Comparison of ENCODE assay signal across 19 cellular contexts in genomic region chr19:10881403-10882107, GRCh38. TPM values are rescaled to one million over a fixed set of nuclear protein-coding genes. Genes with fewer than 3 reads are reported as not detected.
DNase-seq lines count a peak whose midpoint lies in the region; ATAC-seq and TF ChIP-seq lines count a peak whose summit lies in the region.
"Had no signal": no experiment of that assay in that cellular context is flagged by ENCODE, and none has a peak within 500 bp of the region (broad histone marks: within the 10 kb centered on the region; RNA-seq: fewer than 3 reads in every experiment).

No MANE protein-coding gene starts in this region.

- no peaks in the 10 kb centered on the region for H3K9me3 Mint-ChIP-seq in endodermal cell
- H3K9me3 Mint-ChIP-seq: activated naive CD4-positive, alpha-beta T cell treated with anti-CD3 and anti-CD28 coated beads for 36 hours had no signal

- no peak overlapping the region for H3K4me3 ChIP-seq in A673 (ENCODE audit: low read depth, low read length, poor library complexity, severe bottlenecking)
- H3K4me3 ChIP-seq in HUES48 (ENCODE audit: low read depth, low read length): peak overlapping the region; percentile 35
- no peak overlapping the region for H3K4me3 ChIP-seq in endodermal cell (ENCODE audit: low read length)
- no peak overlapping the region for H3K4me3 ChIP-seq in mesendoderm (ENCODE audit: low read length)
- no peak overlapping the region for H3K4me3 ChIP-seq in lower lobe of right lung
- H3K4me3 ChIP-seq: colonic mucosa, suprapubic skin had no signal

- no peak overlapping the region for H2BK120ac ChIP-seq in mesendoderm (ENCODE audit: low read depth, low read length)

- peaks cover 40% of the 10 kb centered on the region for H3K4me1 Mint-ChIP-seq in endodermal cell

- ATAC-seq in lower lobe of right lung: no peak
- ATAC-seq: HCT116 had no signal

- no peak overlapping the region for H3K23ac ChIP-seq in mesendoderm (ENCODE audit: low read length)

- no peak overlapping the region for H2BK15ac ChIP-seq in mesendoderm (replicated peaks; ENCODE audit: low read depth)

- no peaks in the 10 kb centered on the region for H3K36me3 ChIP-seq in A673 (ENCODE audit: insufficient read depth, low read length, poor library complexity, severe bottlenecking)
- no peaks in the 10 kb centered on the region for H3K36me3 ChIP-seq in HUES48 (ENCODE audit: control insufficient read depth, insufficient read depth, low read length)
- no peaks in the 10 kb centered on the region for H3K36me3 ChIP-seq in endodermal cell (ENCODE audit: control insufficient read depth, insufficient read depth, low read length)
- no peaks in the 10 kb centered on the region for H3K36me3 ChIP-seq in mesendoderm (ENCODE audit: control insufficient read depth, insufficient read depth, low read length)
- H3K36me3 ChIP-seq in lower lobe of right lung: no peaks in the 10 kb centered on the region
- H3K36me3 ChIP-seq: colonic mucosa, suprapubic skin had no signal

- H3K36me3 Mint-ChIP-seq in endodermal cell (ENCODE audit: low read depth): no peaks in the 10 kb centered on the region

- no peak overlapping the region for H3K4me2 ChIP-seq in mesendoderm (ENCODE audit: low read length)

- no peaks in the 10 kb centered on the region for H3K27me3 Mint-ChIP-seq in endodermal cell (ENCODE audit: insufficient read depth)

- intact Hi-C loops in A673 (cut with micrococcal nuclease; ENCODE audit: unreplicated experiment): no loop called here
- intact Hi-C loops in lower lobe of right lung (cut with DNase I): no loop called here

- POLR2A ChIA-PET in A673 (lab: Charles Lee; ENCODE audit: low non-redundant PET): interaction anchor here (0.6 kb wide), 1 partner anchor 88 kb away, joined by 4 read pairs; no protein-coding TSS in a partner anchor

- H4K5ac ChIP-seq in mesendoderm (ENCODE audit: low read length): no peak overlapping the region

- TF ChIP-seq CTCF in A673 (conservative IDR thresholded peaks at IDR 0.05; ENCODE audit: low read depth, low read length) (no peak), endodermal cell (conservative IDR thresholded peaks at IDR 0.05) (no peak), lower lobe of right lung (IDR thresholded peaks at IDR 0.05) (no peak)

- peaks cover 58% of the 10 kb centered on the region for H3K79me2 ChIP-seq in mesendoderm (ENCODE audit: control insufficient read depth, insufficient read depth, low read length)

- H3K4me1 ChIP-seq in A673 (ENCODE audit: insufficient read depth, low read length, poor library complexity, severe bottlenecking) (peaks cover 35% of the 10 kb centered on the region), HUES48 (ENCODE audit: control insufficient read depth, insufficient read depth, low read length) (peaks cover 42% of the 10 kb centered on the region), endodermal cell (ENCODE audit: control insufficient read depth, insufficient read depth, low read length) (peaks cover 19% of the 10 kb centered on the region), mesendoderm (ENCODE audit: control insufficient read depth, low read depth, low read length) (peaks cover 17% of the 10 kb centered on the region), lower lobe of right lung (peaks cover 14% of the 10 kb centered on the region)

- peaks cover 34% of the 10 kb centered on the region for H3K79me1 ChIP-seq in mesendoderm (ENCODE audit: low read length)

- no TSS peak for BruUV-seq in A673 (replicated peaks; lab: Mats Ljungman, UMichigan)

- H2BK5ac ChIP-seq in mesendoderm (ENCODE audit: low read length): no peak overlapping the region

- H3K27ac Mint-ChIP-seq in endodermal cell: peak overlapping the region; percentile 92
- H3K27ac Mint-ChIP-seq: activated naive CD4-positive, alpha-beta T cell treated with anti-CD3 and anti-CD28 coated beads for 36 hours had no signal

- CTCF ChIA-PET in A673 (lab: Charles Lee): no interaction called here

- H3K27ac ChIP-seq in A673 (ENCODE audit: low read depth, low read length, poor library complexity, severe bottlenecking): peak overlapping the region; percentile 21
- H3K27ac ChIP-seq in HUES48 (ENCODE audit: low read depth, low read length): peak overlapping the region; percentile 63
- peak overlapping the region; percentile 81 for H3K27ac ChIP-seq in endodermal cell (ENCODE audit: low read depth, low read length)
- peak overlapping the region; percentile 21 for H3K27ac ChIP-seq in mesendoderm (ENCODE audit: low read depth, low read length)
- no peak overlapping the region for H3K27ac ChIP-seq in lower lobe of right lung
- H3K27ac ChIP-seq: colonic mucosa, suprapubic skin had no signal

- peak overlapping the region; percentile 85 for H2AK5ac ChIP-seq in mesendoderm (ENCODE audit: low read length)

- no peak overlapping the region; the same call in none of the 2 replicates for H3K9ac ChIP-seq in HUES48 (ENCODE audit: low read depth, low read length)
- peak overlapping the region; percentile 18 for H3K9ac ChIP-seq in endodermal cell (ENCODE audit: extremely low read depth, low read length, poor library complexity, severe bottlenecking)
- peak overlapping the region; percentile 51 for H3K9ac ChIP-seq in mesendoderm (ENCODE audit: low read length)

- 43 to 62% methylated on average over 13 to 14 of the region's 14 CpGs for WGBS in endodermal cell (ENCODE audit: insufficient coverage in 1 of 2, insufficient read length in 1 of 2), 2 experiments
- no CpG with 5 or more reads among the region's 14 CpGs for WGBS in mesendoderm (ENCODE audit: extremely low coverage, insufficient coverage, low lambda C conversion rate)

- no peaks in the 10 kb centered on the region for H3K9me3 ChIP-seq in A673 (ENCODE audit: low read depth, low read length, poor library complexity, severe bottlenecking)
- no peaks in the 10 kb centered on the region for H3K9me3 ChIP-seq in HUES48 (ENCODE audit: control insufficient read depth, insufficient read depth, low read length)
- H3K9me3 ChIP-seq in endodermal cell (ENCODE audit: control insufficient read depth, low read length): no peaks in the 10 kb centered on the region
- no peaks in the 10 kb centered on the region for H3K9me3 ChIP-seq in lower lobe of right lung
- H3K9me3 ChIP-seq: colonic mucosa, suprapubic skin had no signal

- no peak overlapping the region for H4K8ac ChIP-seq in mesendoderm (ENCODE audit: low read depth, low read length)

- H3K4me3 Mint-ChIP-seq in endodermal cell: peak overlapping the region; percentile 37
- H3K4me3 Mint-ChIP-seq: activated naive CD4-positive, alpha-beta T cell treated with anti-CD3 and anti-CD28 coated beads for 36 hours had no signal

- H3K56ac ChIP-seq in mesendoderm (ENCODE audit: low read length): peak overlapping the region; percentile 70

- no peak overlapping the region for H3K18ac ChIP-seq in mesendoderm (ENCODE audit: low read length)

- H3K4ac ChIP-seq in mesendoderm (ENCODE audit: low read depth, low read length): no peak overlapping the region

- H3K27me3 ChIP-seq in A673 (replicated peaks; ENCODE audit: insufficient read depth, low read depth, low read length, poor library complexity) (no peaks in the 10 kb centered on the region), HUES48 (ENCODE audit: control insufficient read depth, insufficient read depth, low read length) (no peaks in the 10 kb centered on the region), endodermal cell (ENCODE audit: control insufficient read depth, insufficient read depth, low read length, poor library complexity, severe bottlenecking) (no peaks in the 10 kb centered on the region), mesendoderm (ENCODE audit: insufficient read depth, low read length, poor library complexity) (no peaks in the 10 kb centered on the region), lower lobe of right lung (ENCODE audit: low read depth) (no peaks in the 10 kb centered on the region)
- H3K27me3 ChIP-seq: colonic mucosa, suprapubic skin had no signal

- DNase-seq in A673 (ENCODE audit: low spot score): no peak
- DNase-seq in endodermal cell: peak; percentile 75
- peak; percentile 64 for DNase-seq in mesendoderm
- DNase-seq in activated T-cell treated with anti-CD3 and anti-CD28 coated beads, Interleukin-2, amount 50 U/mL, for 1 hour: no peak
- DNase-seq in hippocampal formation (lab: John Stamatoyannopoulos, UW): no peak
- DNase-seq in lower lobe of right lung: no peak
- no peak for DNase-seq in NCI-H748 (lab: John Stamatoyannopoulos, UW; ENCODE audit: unreplicated experiment)
- DNase-seq: activated CD4-positive, alpha-beta T cell treated with anti-CD3 and anti-CD28 coated beads for 4 hours; activated naive CD4-positive, alpha-beta T cell treated with anti-CD3 and anti-CD28 coated beads for 36 hours; colonic mucosa; EL; foreskin melanocyte; NCI-H187; NCI-H446; stimulated activated CD4-positive, alpha-beta T cell treated with anti-CD3 and anti-CD28 coated beads, Interleukin-4, amount 100 ng/mL, for 1 hour had no signal

RNA-seq across cellular contexts. Expression of gene CARM1, which starts 10.2 kb away (rescaled TPM):
- total RNA-seq in A673 (2021): 78.7 and 81.5 TPM in 2 replicates
- 10 to 100 TPM; 80.6 to 86.6 TPM for total RNA-seq in endodermal cell
- polyA plus RNA-seq in endodermal cell (2013, experiment 1 of 2): 115 TPM
- 105 TPM for polyA plus RNA-seq in endodermal cell (2013, experiment 2 of 2)
- polyA plus RNA-seq in mesendoderm (2013, experiment 1 of 2): 107 TPM
- polyA plus RNA-seq in mesendoderm (2013, experiment 2 of 2): 114 TPM
- 27.5 TPM for total RNA-seq in lower lobe of right lung

RNA-seq across cellular contexts. Expression of gene C19orf38, which starts 33.3 kb away (rescaled TPM):
- not detected in 2 replicates for total RNA-seq in A673 (2021)
- under 1 TPM in 1 of 2 donors, not detected in 1; 0.24 TPM for total RNA-seq in endodermal cell
- not detected for polyA plus RNA-seq in endodermal cell (2013, experiment 1 of 2)
- not detected for polyA plus RNA-seq in endodermal cell (2013, experiment 2 of 2)
- not detected for polyA plus RNA-seq in mesendoderm (2013, experiment 1 of 2)
- polyA plus RNA-seq in mesendoderm (2013, experiment 2 of 2): 0.03 TPM
- 11.7 TPM for total RNA-seq in lower lobe of right lung
- total RNA-seq: HT1080 had no signal

RNA-seq across cellular contexts. Expression of gene TMED1, which starts 45.5 kb away (rescaled TPM):
- total RNA-seq in A673 (2021) (23.1 and 27.3 TPM in 2 replicates), endodermal cell (10 to 100 TPM; 19.7 to 34.5 TPM), lower lobe of right lung (23.5 TPM)
- 33.2 TPM for polyA plus RNA-seq in endodermal cell (2013, experiment 1 of 2)
- 32.3 TPM for polyA plus RNA-seq in endodermal cell (2013, experiment 2 of 2)
- 20.4 TPM for polyA plus RNA-seq in mesendoderm (2013, experiment 1 of 2)
- 20.1 TPM for polyA plus RNA-seq in mesendoderm (2013, experiment 2 of 2)

RNA-seq across cellular contexts. Expression of gene YIPF2, which starts 46.9 kb away (rescaled TPM):
- total RNA-seq in A673 (2021) (24.5 and 24.6 TPM in 2 replicates), endodermal cell (10 to 100 TPM; 55.6 to 62.6 TPM), lower lobe of right lung (42.2 TPM)
- 32.0 TPM for polyA plus RNA-seq in endodermal cell (2013, experiment 1 of 2)
- polyA plus RNA-seq in endodermal cell (2013, experiment 2 of 2): 34.9 TPM
- 32.3 TPM for polyA plus RNA-seq in mesendoderm (2013, experiment 1 of 2)
- 31.3 TPM for polyA plus RNA-seq in mesendoderm (2013, experiment 2 of 2)

RNA-seq across cellular contexts. Expression of gene TIMM29, which starts 47.1 kb away (rescaled TPM):
- total RNA-seq in A673 (2021) (30.0 and 32.5 TPM in 2 replicates), endodermal cell (10 to 100 TPM; 20.0 to 26.8 TPM), lower lobe of right lung (17.3 TPM)
- polyA plus RNA-seq in endodermal cell (2013, experiment 1 of 2): 20.9 TPM
- polyA plus RNA-seq in endodermal cell (2013, experiment 2 of 2): 20.7 TPM
- 21.2 TPM for polyA plus RNA-seq in mesendoderm (2013, experiment 1 of 2)
- 20.8 TPM for polyA plus RNA-seq in mesendoderm (2013, experiment 2 of 2)

Comparison
In these comparisons a context has a peak if more than half of its experiments do, and no peak if none do; other contexts are left out.
1. DNase-seq: peak in endodermal cell (single experiment) and mesendoderm (single experiment); none in A673 (single experiment), activated T-cell treated with anti-CD3 and anti-CD28 coated beads, Interleukin-2, amount 50 U/mL, for 1 hour (single experiment), hippocampal formation (0 of 2), lower lobe of right lung (single experiment) and NCI-H748 (single experiment).
2. RNA of gene C19orf38, which starts 33.3 kb away (total RNA-seq): 11.7 TPM in lower lobe of right lung (single experiment); 0.24 TPM in endodermal cell and not detected in A673; every median in the first group is over 10 times any median in the second.